ENCODE assay signal across 22 cellular contexts in the genomic region with DNA sequence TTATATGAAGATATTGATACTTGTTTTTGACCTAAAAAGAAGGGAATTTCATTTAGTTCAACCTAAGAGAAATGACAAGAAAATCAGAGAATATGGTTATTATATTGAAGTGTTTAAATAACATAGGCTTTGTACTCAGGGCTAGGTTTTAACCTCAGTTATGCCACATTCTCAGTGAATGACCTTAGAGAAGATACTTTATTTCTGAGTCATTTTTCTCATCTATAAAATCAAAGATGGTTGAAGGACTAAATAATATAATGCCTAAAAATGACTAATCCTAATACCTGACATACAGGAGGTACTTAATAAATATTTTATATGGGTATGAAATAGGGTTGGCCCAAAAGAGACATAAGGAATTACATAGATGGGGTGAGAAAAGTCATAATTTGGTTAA. TPM values are rescaled to one million over a fixed set of nuclear protein-coding genes. Genes with fewer than 3 reads are reported as not detected.
DNase-seq lines count a peak whose midpoint lies in the region; ATAC-seq, FAIRE-seq and TF ChIP-seq lines count a peak whose summit lies in the region.
"Had no signal": no experiment of that assay in that cellular context is flagged by ENCODE, and none has a peak within 500 bp of the region (broad histone marks: within the 10 kb centered on the region; RNA-seq: fewer than 3 reads in every experiment).

No MANE protein-coding gene starts in this region.

- no peak for TF ChIP-seq CTCF in CD4-positive, alpha-beta T cell (IDR thresholded peaks at IDR 0.05)
- no peak for TF ChIP-seq CTCF in HFFc6 (IDR thresholded peaks at IDR 0.05)
- no peak for TF ChIP-seq CTCF in dorsolateral prefrontal cortex (IDR thresholded peaks at IDR 0.05 in 54 of 56, conservative IDR thresholded peaks at IDR 0.05 in 2 of 56; ENCODE audit: low read depth in 1 of 56, partially characterized antibody in 56 of 56)

- H3K4me3 Mint-ChIP-seq in CD4-positive, alpha-beta T cell: no peak overlapping the region
- H3K4me3 Mint-ChIP-seq in HFFc6: no peak overlapping the region
- H3K4me3 Mint-ChIP-seq: GM23338 had no signal

- no peaks in the 10 kb centered on the region for H3K9me3 Mint-ChIP-seq in CD4-positive, alpha-beta T cell
- H3K9me3 Mint-ChIP-seq in HFFc6: no peaks in the 10 kb centered on the region
- H3K9me3 Mint-ChIP-seq: GM23338 had no signal

- DNase-seq in CD4-positive, alpha-beta T cell: no peak
- DNase-seq in HFFc6 (peak; percentile 6), foreskin melanocyte (peak; percentile 42), NCI-H524 (lab: John Stamatoyannopoulos, UW) (no peak), dorsolateral prefrontal cortex (no peak)
- no peak for DNase-seq in stimulated activated CD8-positive, alpha-beta memory T cell treated with anti-CD3 and anti-CD28 coated beads, Interleukin-4, amount 100 ng/mL, for 48 hours
- no peak for DNase-seq in activated CD4-positive, alpha-beta T cell treated with anti-CD3 and anti-CD28 coated beads, Interleukin-2, amount 50 U/mL, for 1 hour
- DNase-seq: AML-193, DMS 273 treated with DMSO at 0.1 percent for 48 hours, DND-41, KBM-7, MV-4-11, NCI-H1694 treated with DMSO at 0.1 percent for 48 hours, NCI-H2107, NCI-H226, NCI-H524 treated with DMSO at 0.1 percent for 48 hours, RPMI8226 had no signal

- intact Hi-C loops in CD4-positive, alpha-beta T cell (cut with DNase I, micrococcal nuclease): no loop called here
- intact Hi-C loops in dorsolateral prefrontal cortex (cut with DNase I): no loop called here

- FAIRE-seq in A204.1 (lab: Jason Lieb, UNC): peak; percentile 44
- FAIRE-seq: GM12878 had no signal

- no peak overlapping the region for H3K27ac ChIP-seq in CD4-positive, alpha-beta T cell (ENCODE audit: low read depth, low read length)
- peak overlapping the region in 6 of 59 donors; percentile 3 to 32 (median 16) for H3K27ac ChIP-seq in dorsolateral prefrontal cortex
- H3K27ac ChIP-seq: C4-2B had no signal

- no peak for ATAC-seq in CD4-positive, alpha-beta T cell (ENCODE audit: poor library complexity)
- ATAC-seq: GM12878, GM23338, HCT116 had no signal

- H3K9me3 ChIP-seq in CD4-positive, alpha-beta T cell (ENCODE audit: control insufficient read depth, low read length): no peaks in the 10 kb centered on the region

- POLR2A ChIA-PET in CD4-positive, alpha-beta T cell (lab: Charles Lee): no interaction called here

- no peaks in the 10 kb centered on the region for H3K4me1 Mint-ChIP-seq in CD4-positive, alpha-beta T cell (ENCODE audit: low read depth)
- H3K4me1 Mint-ChIP-seq in HFFc6 (ENCODE audit: low read depth): peaks cover 35% of the 10 kb centered on the region
- H3K4me1 Mint-ChIP-seq: GM23338 had no signal

- H3K27ac Mint-ChIP-seq in CD4-positive, alpha-beta T cell: peak overlapping the region; percentile 63
- H3K27ac Mint-ChIP-seq in HFFc6: 0 out of 2 replicates have a peak overlapping the region, but pooled peaks have one; percentile 11
- H3K27ac Mint-ChIP-seq: GM23338 had no signal

- no peaks in the 10 kb centered on the region for H3K27me3 Mint-ChIP-seq in CD4-positive, alpha-beta T cell
- no peaks in the 10 kb centered on the region for H3K27me3 Mint-ChIP-seq in HFFc6 (ENCODE audit: insufficient read depth)

- CTCF ChIA-PET in CD4-positive, alpha-beta T cell (lab: Charles Lee): no interaction called here

- H3K4me3 ChIP-seq in dorsolateral prefrontal cortex: no peak overlapping the region
- H3K4me3 ChIP-seq: GM12878, GM23338 had no signal

- no peaks in the 10 kb centered on the region for H3K27me3 ChIP-seq in CD4-positive, alpha-beta T cell (ENCODE audit: control insufficient read depth, insufficient read depth, low read length)
- H3K27me3 ChIP-seq in dorsolateral prefrontal cortex: no peaks in the 10 kb centered on the region

- H3K36me3 Mint-ChIP-seq in CD4-positive, alpha-beta T cell (ENCODE audit: low read depth): peaks cover 73% of the 10 kb centered on the region
- H3K36me3 Mint-ChIP-seq in HFFc6 (ENCODE audit: low read depth): peaks cover 27% of the 10 kb centered on the region

RNA-seq across cellular contexts. Expression of a gene that starts 32.3 kb away (rescaled TPM):
- total RNA-seq in CD4-positive, alpha-beta T cell: 10 to 100 TPM; 19.9 to 20.5 TPM
- 10 to 100 TPM; 31.0 to 45.9 (median 33.1) TPM for total RNA-seq in HFFc6 (2021; fragmentation: NEBNext Ultra II Directional; extraction: Animal tissue kit (Norgen Biotek cat#: 25700))
- 10 to 100 TPM in 112 of 120 experiments, 1 to 10 TPM in 8; 6.4 to 20.5 (median 13.4) TPM for total RNA-seq in dorsolateral prefrontal cortex

RNA-seq across cellular contexts. Expression of a gene that starts 41.2 kb away (rescaled TPM):
- 10 to 100 TPM; 15.1 to 16.1 TPM for total RNA-seq in CD4-positive, alpha-beta T cell
- total RNA-seq in HFFc6 (2021; fragmentation: NEBNext Ultra II Directional; extraction: Animal tissue kit (Norgen Biotek cat#: 25700)): 10 to 100 TPM; 33.4 to 43.3 (median 38.4) TPM
- total RNA-seq in dorsolateral prefrontal cortex: 10 to 100 TPM; 28.9 to 55.7 (median 43.3) TPM

Comparison
In these comparisons a context has a peak if more than half of its experiments do, and no peak if none do; other contexts are left out.
1. DNase-seq: peak in HFFc6 (single experiment) and foreskin melanocyte (single experiment); none in CD4-positive, alpha-beta T cell (0 of 10), NCI-H524 (0 of 2), stimulated activated CD8-positive, alpha-beta memory T cell treated with anti-CD3 and anti-CD28 coated beads, Interleukin-4, amount 100 ng/mL, for 48 hours (single experiment), dorsolateral prefrontal cortex (0 of 10) and activated CD4-positive, alpha-beta T cell treated with anti-CD3 and anti-CD28 coated beads, Interleukin-2, amount 50 U/mL, for 1 hour (single experiment).